ENCODE assay signal across 17 cellular contexts in genomic region chr18:1906421-1906820, GRCh38.
DNase-seq lines count a peak whose midpoint lies in the region; ATAC-seq, FAIRE-seq and TF ChIP-seq lines count a peak whose summit lies in the region.
"Had no signal": no experiment of that assay in that cellular context is flagged by ENCODE, and none has a peak within 500 bp of the region (broad histone marks: within the 10 kb centered on the region; RNA-seq: fewer than 3 reads in every experiment).

No MANE protein-coding gene starts in this region.

- no peaks in the 10 kb centered on the region for H3K36me3 ChIP-seq in small intestine (ENCODE audit: control insufficient read depth in 2 of 2, insufficient read depth in 2 of 2, low read length in 2 of 2)
- H3K36me3 ChIP-seq: BE2C had no signal

- FAIRE-seq in small intestine (lab: Jason Lieb, UNC) = no peak
- FAIRE-seq: A549, GM19239 had no signal

- H3K4me3 ChIP-seq in small intestine (ENCODE audit: low read depth in 1 of 2, low read length in 2 of 2) = no peak overlapping the region
- H3K4me3 ChIP-seq: A549 had no signal

- no peak for ATAC-seq in foreskin keratinocyte
- ATAC-seq in left lobe of liver = no peak
- ATAC-seq in GM19395 (IDR thresholded peaks at IDR 0.05; ENCODE audit: unreplicated experiment) = no peak
- ATAC-seq: A549; CD8-positive, alpha-beta T cell had no signal

- DNase-seq in NCI-H146 (lab: John Stamatoyannopoulos, UW) (peak; percentile 69), NCI-H345 treated with DMSO at 0.1 percent for 48 hours (lab: John Stamatoyannopoulos, UW; ENCODE audit: unreplicated experiment) (peak; percentile 51), T47D (ENCODE audit: low read depth in 1 of 2, low spot score in 1 of 2) (peak; percentile 3 to 61), foreskin keratinocyte (peak; percentile 5 to 31), substantia nigra (lab: John Stamatoyannopoulos, UW) (no peak), small intestine (no peak), left lobe of liver (ENCODE audit: low spot score) (no peak)
- DNase-seq: BE2C; CD8-positive, alpha-beta T cell; COR-L47; GF-D8; HCEC 1CT; HFFc6 had no signal

- H3K4me1 ChIP-seq in foreskin keratinocyte = no peaks in the 10 kb centered on the region
- no peaks in the 10 kb centered on the region for H3K4me1 ChIP-seq in small intestine (ENCODE audit: control insufficient read depth in 2 of 2, insufficient read depth in 1 of 2, low read depth in 1 of 2, low read length in 1 of 2)
- H3K4me1 ChIP-seq: A549, BE2C had no signal

- no peak for TF ChIP-seq CTCF in foreskin keratinocyte (conservative IDR thresholded peaks at IDR 0.05)

- H3K27ac ChIP-seq in foreskin keratinocyte = no peak overlapping the region
- no peak overlapping the region for H3K27ac ChIP-seq in substantia nigra (ENCODE audit: low read depth, low read length, poor library complexity, severe bottlenecking)
- H3K27ac ChIP-seq in small intestine (ENCODE audit: low read depth in 1 of 2, low read length in 1 of 2) = no peak overlapping the region
- H3K27ac ChIP-seq: A549, C4-2B had no signal

- in situ Hi-C loops in T47D (cut with HindIII; ENCODE audit: low pct_unique_long_range_greater_than_20kb, low sequenced_read_pairs) = no loop called here

- no peaks in the 10 kb centered on the region for H3K9me3 ChIP-seq in small intestine (ENCODE audit: control insufficient read depth, low read depth)
- H3K9me3 ChIP-seq: A549, BE2C had no signal

- no peaks in the 10 kb centered on the region for H3K27me3 ChIP-seq in foreskin keratinocyte
- no peaks in the 10 kb centered on the region for H3K27me3 ChIP-seq in small intestine (ENCODE audit: control insufficient read depth in 2 of 2, insufficient read depth in 2 of 2, low read length in 2 of 2)
- H3K27me3 ChIP-seq: BE2C had no signal

- 67 to 82% (median 75%) methylated on average over 1 of the region's 1 CpG for WGBS in small intestine, 3 donors

Comparison
In these comparisons a context has a peak if more than half of its experiments do, and no peak if none do; other contexts are left out.
1. DNase-seq: peak in NCI-H146 (single experiment), NCI-H345 treated with DMSO at 0.1 percent for 48 hours (single experiment), T47D (2 of 2) and foreskin keratinocyte (2 of 2); none in substantia nigra (0 of 49), small intestine (single experiment) and left lobe of liver (single experiment).